Comparison of ENCODE assay signal across 16 cellular contexts in genomic region chr1:153803479-153804056, GRCh38. TPM values are rescaled to one million over a fixed set of nuclear protein-coding genes. Genes with fewer than 3 reads are reported as not detected.
DNase-seq lines count a peak whose midpoint lies in the region; ATAC-seq and TF ChIP-seq lines count a peak whose summit lies in the region.
"Had no signal": no experiment of that assay in that cellular context is flagged by ENCODE, and none has a peak within 500 bp of the region (broad histone marks: within the 10 kb centered on the region; RNA-seq: fewer than 3 reads in every experiment).

No MANE protein-coding gene starts in this region.

- peak overlapping the region in 1 of 2 donors; percentile 7 for H3K4me3 Mint-ChIP-seq in CD14-positive monocyte
- no peak overlapping the region for H3K4me3 Mint-ChIP-seq in CD8-positive, alpha-beta memory T cell
- H3K4me3 Mint-ChIP-seq in activated naive CD8-positive, alpha-beta T cell treated with anti-CD3 and anti-CD28 coated beads, Interleukin-2, amount 10 ng/mL, durations not matched to agents 7 days and 5 days = peak overlapping the region; percentile 9
- no peak overlapping the region for H3K4me3 Mint-ChIP-seq in naive thymus-derived CD4-positive, alpha-beta T cell
- H3K4me3 Mint-ChIP-seq: nephron had no signal

- H3K27me3 Mint-ChIP-seq in CD14-positive monocyte (ENCODE audit: low read depth in 3 of 3) = peaks cover 0 to 7% (median 1%) of the 10 kb centered on the region in 3 donors
- no peaks in the 10 kb centered on the region for H3K27me3 Mint-ChIP-seq in CD8-positive, alpha-beta memory T cell
- no peaks in the 10 kb centered on the region for H3K27me3 Mint-ChIP-seq in activated naive CD8-positive, alpha-beta T cell treated with anti-CD3 and anti-CD28 coated beads, Interleukin-2, amount 10 ng/mL, durations not matched to agents 7 days and 5 days
- H3K27me3 Mint-ChIP-seq in naive thymus-derived CD4-positive, alpha-beta T cell = no peaks in the 10 kb centered on the region

- no peaks in the 10 kb centered on the region for H3K9me3 ChIP-seq in CD8-positive, alpha-beta memory T cell (ENCODE audit: low read length)
- no peaks in the 10 kb centered on the region for H3K9me3 ChIP-seq in naive thymus-derived CD4-positive, alpha-beta T cell (ENCODE audit: control insufficient read depth in 2 of 3, low read length in 3 of 3)
- H3K9me3 ChIP-seq in esophagus muscularis mucosa = no peaks in the 10 kb centered on the region
- H3K9me3 ChIP-seq in MM.1S (replicated peaks; ENCODE audit: insufficient read depth, low read length) = no peaks in the 10 kb centered on the region
- H3K9me3 ChIP-seq: testis had no signal

- H3K79me2 ChIP-seq in MM.1S (ENCODE audit: low read length) = peaks cover 5% of the 10 kb centered on the region; the same call in 1 of the 2 replicates

- H3K36me3 ChIP-seq in CD8-positive, alpha-beta memory T cell (ENCODE audit: insufficient read depth, low read length) = no peaks in the 10 kb centered on the region
- H3K36me3 ChIP-seq in naive thymus-derived CD4-positive, alpha-beta T cell (ENCODE audit: control insufficient read depth in 2 of 3, insufficient read depth in 3 of 3, low read length in 3 of 3) = peaks cover 0 to 23% (median 0%) of the 10 kb centered on the region in 3 experiments
- peaks cover 6 to 41% (median 21%) of the 10 kb centered on the region in 4 donors for H3K36me3 ChIP-seq in esophagus muscularis mucosa
- H3K36me3 ChIP-seq in MM.1S (replicated peaks; ENCODE audit: insufficient read depth, low read length) = no peaks in the 10 kb centered on the region

- no peaks in the 10 kb centered on the region for H3K9me2 ChIP-seq in MM.1S (replicated peaks; ENCODE audit: insufficient read depth, low read length)

- ATAC-seq in activated naive CD8-positive, alpha-beta T cell treated with anti-CD3 and anti-CD28 coated beads, Interleukin-2, amount 10 ng/mL, durations not matched to agents 7 days and 5 days (ENCODE audit: low read depth) = no peak
- no peak for ATAC-seq in naive thymus-derived CD4-positive, alpha-beta T cell
- ATAC-seq in HG03039 (IDR thresholded peaks at IDR 0.05; ENCODE audit: unreplicated experiment) = no peak
- ATAC-seq: PC-3 had no signal

- intact Hi-C loops in CD14-positive monocyte (cut with micrococcal nuclease) = loop anchor here in 1 of 2 donors (5.0 kb wide), 1 partner anchor 49 kb away; no protein-coding TSS in a partner anchor
- intact Hi-C loops in naive thymus-derived CD4-positive, alpha-beta T cell (cut with micrococcal nuclease) = no loop called here
- intact Hi-C loops in esophagus muscularis mucosa (cut with DNase I) = no loop called here

- no peak overlapping the region for H3K9ac ChIP-seq in MM.1S (ENCODE audit: low read length)

- DNase-seq in CD14-positive monocyte (ENCODE audit: low spot score) = no peak
- no peak for DNase-seq in CD8-positive, alpha-beta memory T cell
- DNase-seq in activated naive CD8-positive, alpha-beta T cell treated with anti-CD3 and anti-CD28 coated beads, Interleukin-2, amount 10 ng/mL, durations not matched to agents 7 days and 5 days = no peak
- no peak for DNase-seq in naive thymus-derived CD4-positive, alpha-beta T cell
- DNase-seq in esophagus muscularis mucosa (ENCODE audit: extremely low spot score) = no peak
- DNase-seq in MM.1S = no peak
- DNase-seq: activated CD4-positive, alpha-beta T cell treated with anti-CD3 and anti-CD28 coated beads, Interleukin-2, amount 50 U/mL, for 48 hours; amygdala; COR-L47; kidney glomerular epithelial cell; NCI-H1092; PC-3; testis had no signal

- no peak overlapping the region for H3K4me3 ChIP-seq in CD8-positive, alpha-beta memory T cell (ENCODE audit: low read length)
- H3K4me3 ChIP-seq in naive thymus-derived CD4-positive, alpha-beta T cell (ENCODE audit: low read length) = no peak overlapping the region
- H3K4me3 ChIP-seq in esophagus muscularis mucosa (no peak overlapping the region), MM.1S (ENCODE audit: low read length) (no peak overlapping the region)
- H3K4me3 ChIP-seq: skin epidermis, testis had no signal

- H3K4me1 ChIP-seq in CD8-positive, alpha-beta memory T cell (ENCODE audit: insufficient read depth, low read length) = peaks cover 22% of the 10 kb centered on the region
- peaks cover 9 to 30% of the 10 kb centered on the region in 2 donors for H3K4me1 ChIP-seq in naive thymus-derived CD4-positive, alpha-beta T cell (ENCODE audit: control insufficient read depth in 2 of 2, insufficient read depth in 2 of 2, low read length in 2 of 2)
- H3K4me1 ChIP-seq in esophagus muscularis mucosa (peaks cover 11 to 28% (median 17%) of the 10 kb centered on the region in 4 donors), MM.1S (ENCODE audit: low read length) (peaks cover 24% of the 10 kb centered on the region)
- H3K4me1 ChIP-seq: testis had no signal

- peak overlapping the region; percentile 4 to 98 (median 81) for H3K27ac Mint-ChIP-seq in CD14-positive monocyte
- H3K27ac Mint-ChIP-seq in CD8-positive, alpha-beta memory T cell = peak overlapping the region; percentile 75 to 96 (median 84)
- H3K27ac Mint-ChIP-seq in activated naive CD8-positive, alpha-beta T cell treated with anti-CD3 and anti-CD28 coated beads, Interleukin-2, amount 10 ng/mL, durations not matched to agents 7 days and 5 days = peak overlapping the region; percentile 68
- H3K27ac Mint-ChIP-seq in naive thymus-derived CD4-positive, alpha-beta T cell = peak overlapping the region in 7 of 9 donors; percentile 19 to 77 (median 70)

- peaks cover 44 to 49% of the 10 kb centered on the region in 2 donors for H3K36me3 Mint-ChIP-seq in CD14-positive monocyte
- H3K36me3 Mint-ChIP-seq in CD8-positive, alpha-beta memory T cell = peaks cover 0 to 26% (median 5%) of the 10 kb centered on the region in 3 donors
- peaks cover 24% of the 10 kb centered on the region for H3K36me3 Mint-ChIP-seq in activated naive CD8-positive, alpha-beta T cell treated with anti-CD3 and anti-CD28 coated beads, Interleukin-2, amount 10 ng/mL, durations not matched to agents 7 days and 5 days
- peaks cover 0 to 13% (median 3%) of the 10 kb centered on the region in 5 donors for H3K36me3 Mint-ChIP-seq in naive thymus-derived CD4-positive, alpha-beta T cell

- H3K4me2 ChIP-seq in MM.1S (ENCODE audit: low read depth, low read length) = no peak overlapping the region

- H4K20me1 ChIP-seq in MM.1S (ENCODE audit: insufficient read depth, low read length) = peaks cover 4% of the 10 kb centered on the region

- H3K4me1 Mint-ChIP-seq in CD14-positive monocyte = peaks cover 54% of the 10 kb centered on the region
- H3K4me1 Mint-ChIP-seq in CD8-positive, alpha-beta memory T cell = peaks cover 40 to 50% (median 41%) of the 10 kb centered on the region in 3 donors
- peaks cover 31% of the 10 kb centered on the region for H3K4me1 Mint-ChIP-seq in activated naive CD8-positive, alpha-beta T cell treated with anti-CD3 and anti-CD28 coated beads, Interleukin-2, amount 10 ng/mL, durations not matched to agents 7 days and 5 days
- peaks cover 23 to 45% (median 34%) of the 10 kb centered on the region in 7 donors for H3K4me1 Mint-ChIP-seq in naive thymus-derived CD4-positive, alpha-beta T cell

- TF ChIP-seq POLR2A in esophagus muscularis mucosa (IDR thresholded peaks at IDR 0.05; ENCODE audit: low read depth) = no peak

- POLR2A ChIA-PET in CD8-positive, alpha-beta memory T cell (lab: Charles Lee) = interaction anchor here (1.0 to 2.1 kb wide), 4 partner anchors 120 to 187 kb away, joined by 3 to 11 read pairs (median 6); partner anchors contain the start of genes CREB3L4, DENND4B and RPS27
- POLR2A ChIA-PET in activated naive CD8-positive, alpha-beta T cell treated with anti-CD3 and anti-CD28 coated beads, Interleukin-2, amount 10 ng/mL, durations not matched to agents 7 days and 5 days (lab: Charles Lee) = interaction anchor here (1.4 kb wide), 1 partner anchor 28 kb away, joined by 3 read pairs; no protein-coding TSS in a partner anchor
- POLR2A ChIA-PET in naive thymus-derived CD4-positive, alpha-beta T cell (lab: Charles Lee) = interaction anchor here (1.4 to 3.2 kb wide), 2 partner anchors 116 to 186 kb away, joined by 3 to 25 read pairs; partner anchors contain the start of gene RPS27

- no peak for TF ChIP-seq EP300 in esophagus muscularis mucosa (IDR thresholded peaks at IDR 0.05)

- CTCF ChIA-PET in CD8-positive, alpha-beta memory T cell (lab: Charles Lee) = interaction anchor here (0.9 to 5.7 kb wide), 4 partner anchors 14 to 182 kb away, joined by 4 to 35 read pairs (median 8); partner anchors contain the start of genes DENND4B and RAB13
- CTCF ChIA-PET in naive thymus-derived CD4-positive, alpha-beta T cell (lab: Charles Lee) = interaction anchor here (1.4 kb wide), 1 partner anchor 142 kb away, joined by 6 read pairs; no protein-coding TSS in a partner anchor

- H3K9me3 Mint-ChIP-seq in CD14-positive monocyte = peaks cover 0 to 3% (median 0%) of the 10 kb centered on the region in 7 donors
- H3K9me3 Mint-ChIP-seq in CD8-positive, alpha-beta memory T cell = no peaks in the 10 kb centered on the region
- H3K9me3 Mint-ChIP-seq in activated naive CD8-positive, alpha-beta T cell treated with anti-CD3 and anti-CD28 coated beads, Interleukin-2, amount 10 ng/mL, durations not matched to agents 7 days and 5 days = no peaks in the 10 kb centered on the region
- peaks cover 0 to 4% (median 0%) of the 10 kb centered on the region in 11 donors for H3K9me3 Mint-ChIP-seq in naive thymus-derived CD4-positive, alpha-beta T cell
- H3K9me3 Mint-ChIP-seq: nephron had no signal

- no peak overlapping the region for H2AFZ ChIP-seq in MM.1S (ENCODE audit: low read length)

- TF ChIP-seq CTCF in CD14-positive monocyte (IDR thresholded peaks at IDR 0.05) (no peak), esophagus muscularis mucosa (IDR thresholded peaks at IDR 0.05) (no peak), MM.1S (IDR thresholded peaks at IDR 0.05; ENCODE audit: low read length) (no peak)

- 72% methylated on average over 3 of the region's 3 CpGs for WGBS in esophagus muscularis mucosa

- H3K27me3 ChIP-seq in CD8-positive, alpha-beta memory T cell (ENCODE audit: insufficient read depth, low read length, poor library complexity, severe bottlenecking) = no peaks in the 10 kb centered on the region
- no peaks in the 10 kb centered on the region for H3K27me3 ChIP-seq in naive thymus-derived CD4-positive, alpha-beta T cell (ENCODE audit: control insufficient read depth in 2 of 2, insufficient read depth in 2 of 2, low read length in 2 of 2)
- H3K27me3 ChIP-seq in esophagus muscularis mucosa = no peaks in the 10 kb centered on the region
- no peaks in the 10 kb centered on the region for H3K27me3 ChIP-seq in MM.1S (replicated peaks; ENCODE audit: insufficient read depth, low read length)
- H3K27me3 ChIP-seq: testis had no signal

- H3K27ac ChIP-seq in CD8-positive, alpha-beta memory T cell (ENCODE audit: low read depth, low read length) = no peak overlapping the region
- H3K27ac ChIP-seq in naive thymus-derived CD4-positive, alpha-beta T cell (ENCODE audit: low read depth, low read length) = no peak overlapping the region
- H3K27ac ChIP-seq in esophagus muscularis mucosa (replicated peaks in 1 of 4) (no peak overlapping the region), MM.1S (ENCODE audit: low read length) (no peak overlapping the region)
- H3K27ac ChIP-seq: testis had no signal

- H3F3A ChIP-seq in MM.1S (ENCODE audit: insufficient read depth, low read length) = peaks cover 14% of the 10 kb centered on the region

RNA-seq across cellular contexts. Expression of gene SLC27A3, which starts 28.4 kb away (rescaled TPM):
- 100 to 1,000 TPM in 1 of 2 donors, 10 to 100 TPM in 1; 84.5 to 118 TPM for polyA plus RNA-seq in CD14-positive monocyte
- 10 to 100 TPM in 1 of 2 experiments, 1 to 10 TPM in 1; 9.9 to 11.3 TPM for total RNA-seq in CD8-positive, alpha-beta memory T cell
- 29.3 TPM for polyA plus RNA-seq in CD8-positive, alpha-beta memory T cell
- total RNA-seq in activated naive CD8-positive, alpha-beta T cell treated with anti-CD3 and anti-CD28 coated beads, Interleukin-2, amount 10 ng/mL, durations not matched to agents 7 days and 5 days = 10 to 100 TPM; 38.9 to 44.0 TPM
- total RNA-seq in naive thymus-derived CD4-positive, alpha-beta T cell = 10 to 100 TPM in 4 of 5 experiments, 1 to 10 TPM in 1; 9.1 to 34.2 (median 11.6) TPM
- polyA plus RNA-seq in naive thymus-derived CD4-positive, alpha-beta T cell = 1 to 10 TPM; 3.4 to 7.2 TPM
- total RNA-seq in esophagus muscularis mucosa = 10 to 100 TPM; 12.9 to 29.5 (median 19.9) TPM
